17 cellular contexts compared by ENCODE assay signal in genomic region chr6:404685-405423, GRCh38. TPM values are rescaled to one million over a fixed set of nuclear protein-coding genes. Genes with fewer than 3 reads are reported as not detected.
DNase-seq lines count a peak whose midpoint lies in the region; ATAC-seq and TF ChIP-seq lines count a peak whose summit lies in the region.
"Had no signal": no experiment of that assay in that cellular context is flagged by ENCODE, and none has a peak within 500 bp of the region (broad histone marks: within the 10 kb centered on the region; RNA-seq: fewer than 3 reads in every experiment).

No MANE protein-coding gene starts in this region.

- H3K4me3 ChIP-seq in KMS-11 (IDR thresholded peaks at IDR 0.05; ENCODE audit: insufficient read depth, low read depth, low read length) = no peak overlapping the region
- no peak overlapping the region for H3K4me3 ChIP-seq in upper lobe of left lung
- H3K4me3 ChIP-seq in testis = no peak overlapping the region
- H3K4me3 ChIP-seq: esophagus muscularis mucosa, hepatocyte had no signal

- H3K4me2 ChIP-seq in KMS-11 = no peak overlapping the region
- H3K4me2 ChIP-seq: hepatocyte had no signal

- no peak for TF ChIP-seq POLR2A in upper lobe of left lung (IDR thresholded peaks at IDR 0.05)
- TF ChIP-seq POLR2A in testis (IDR thresholded peaks at IDR 0.05) = no peak

- H3K27ac ChIP-seq in KMS-11 (peak overlapping the region; percentile 88; the same call in 1 of the 2 replicates), upper lobe of left lung (no peak overlapping the region), testis (no peak overlapping the region)
- H3K27ac ChIP-seq: 22Rv1, esophagus muscularis mucosa, hepatocyte had no signal

- no peak overlapping the region for H3K9ac ChIP-seq in KMS-11

- ATAC-seq in upper lobe of left lung (ENCODE audit: low FRiP score in 2 of 2) = no peak
- ATAC-seq: left lobe of liver, Panc1, right cardiac atrium had no signal

- TF ChIP-seq CTCF in KMS-11 (conservative IDR thresholded peaks at IDR 0.05; ENCODE audit: low read depth, low read length) (no peak), upper lobe of left lung (IDR thresholded peaks at IDR 0.05) (no peak), testis (IDR thresholded peaks at IDR 0.05) (no peak)

- H3K4me1 ChIP-seq in KMS-11 (ENCODE audit: low read depth, poor library complexity, severe bottlenecking) (peaks cover 55% of the 10 kb centered on the region), upper lobe of left lung (peaks cover 0 to 12% (median 6%) of the 10 kb centered on the region in 4 donors), testis (no peaks in the 10 kb centered on the region)

- TF ChIP-seq EP300 in upper lobe of left lung (IDR thresholded peaks at IDR 0.05) = no peak

- peaks cover 3% of the 10 kb centered on the region; the same call in 1 of the 2 replicates for H3K27me3 ChIP-seq in KMS-11 (ENCODE audit: insufficient read depth, low read depth)
- no peaks in the 10 kb centered on the region for H3K27me3 ChIP-seq in upper lobe of left lung
- no peaks in the 10 kb centered on the region for H3K27me3 ChIP-seq in testis

- intact Hi-C loops in testis (cut with DNase I; ENCODE audit: low total_unique reads) = no loop called here

- WGBS in upper lobe of left lung, 2 donors = 77 to 85% methylated on average over 15 of the region's 15 CpGs
- WGBS in testis, 2 donors = 89 to 90% methylated on average over 15 of the region's 15 CpGs

- H3K79me2 ChIP-seq in KMS-11 (ENCODE audit: insufficient read depth, low read depth) = peaks cover 67% of the 10 kb centered on the region
- H3K79me2 ChIP-seq: hepatocyte had no signal

- no peak overlapping the region for H2AFZ ChIP-seq in KMS-11 (ENCODE audit: low read depth)
- H2AFZ ChIP-seq: hepatocyte had no signal

- DNase-seq in activated CD4-positive, CD25-positive, alpha-beta regulatory T cell treated with anti-CD3 and anti-CD28 coated beads, Interleukin-2, amount 50 U/mL, for 72 hours = peak; percentile 35
- no peak for DNase-seq in activated CD4-positive, CD25-positive, alpha-beta regulatory T cell (lab: John Stamatoyannopoulos, UW)
- DNase-seq in activated T-cell treated with anti-CD3 and anti-CD28 coated beads, Interleukin-2, amount 50 U/mL, for 48 hours = peak; percentile 42
- DNase-seq in stimulated activated CD8-positive, alpha-beta memory T cell treated with anti-CD3 and anti-CD28 coated beads, Interleukin-4, amount 100 ng/mL, for 48 hours = peak; percentile 45
- DNase-seq in NCI-H748 (lab: John Stamatoyannopoulos, UW; ENCODE audit: unreplicated experiment) = no peak
- DNase-seq in upper lobe of left lung = no peak
- no peak for DNase-seq in testis
- DNase-seq: activated CD4-positive, alpha-beta T cell treated with anti-CD3 and anti-CD28 coated beads for 1 hour; NCI-H446; right cardiac atrium; SW 1271 had no signal

- H3K9me3 ChIP-seq in upper lobe of left lung (no peaks in the 10 kb centered on the region), testis (no peaks in the 10 kb centered on the region)
- H3K9me3 ChIP-seq: esophagus muscularis mucosa had no signal

- H3K36me3 ChIP-seq in KMS-11 (ENCODE audit: insufficient read depth) (peaks cover 57% of the 10 kb centered on the region; the same call in 1 of the 2 replicates), upper lobe of left lung (no peaks in the 10 kb centered on the region), testis (ENCODE audit: low read depth, missing control alignments) (no peaks in the 10 kb centered on the region)
- H3K36me3 ChIP-seq: esophagus muscularis mucosa had no signal

- H4K20me1 ChIP-seq in KMS-11 (ENCODE audit: insufficient read depth) = peaks cover 43% of the 10 kb centered on the region

RNA-seq across cellular contexts. Expression of gene IRF4, which starts 13.3 kb away (rescaled TPM):
- total RNA-seq in upper lobe of left lung (10 to 100 TPM in 1 of 6 donors, 1 to 10 TPM in 5; 1.6 to 10.5 (median 5.9) TPM), testis (1 to 10 TPM; 3.7 to 7.4 TPM)
- polyA plus RNA-seq in testis (ENCODE audit: insufficient read depth, low read depth, low replicate concordance) = 1.8 TPM

Comparison
In these comparisons a context has a peak if more than half of its experiments do, and no peak if none do; other contexts are left out.
1. DNase-seq: peak in activated CD4-positive, CD25-positive, alpha-beta regulatory T cell treated with anti-CD3 and anti-CD28 coated beads, Interleukin-2, amount 50 U/mL, for 72 hours (single experiment), activated T-cell treated with anti-CD3 and anti-CD28 coated beads, Interleukin-2, amount 50 U/mL, for 48 hours (2 of 2) and stimulated activated CD8-positive, alpha-beta memory T cell treated with anti-CD3 and anti-CD28 coated beads, Interleukin-4, amount 100 ng/mL, for 48 hours (single experiment); none in activated CD4-positive, CD25-positive, alpha-beta regulatory T cell (0 of 4), NCI-H748 (single experiment), upper lobe of left lung (0 of 2) and testis (single experiment).